In the genomic region with DNA sequence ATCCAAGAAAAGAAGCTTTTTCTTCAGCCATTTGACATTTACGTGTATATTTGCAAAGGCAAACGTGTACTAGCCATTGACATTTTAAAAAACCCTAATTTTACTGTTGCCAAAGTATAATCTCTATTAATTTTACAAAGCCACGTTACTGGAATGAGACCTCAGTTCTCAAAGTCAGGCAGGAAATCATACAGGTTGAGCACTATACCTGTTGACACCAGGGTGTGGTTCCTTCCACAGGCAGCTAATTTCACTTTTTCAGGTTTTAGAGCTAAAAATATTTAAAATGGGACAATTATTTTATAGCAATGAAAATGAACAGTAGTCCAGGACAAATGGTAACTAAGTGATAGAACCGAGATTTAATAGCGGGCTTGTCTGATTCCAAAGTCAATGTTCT, we compare ENCODE assay signal across 9 cellular contexts. TPM values are rescaled to one million over a fixed set of nuclear protein-coding genes. Genes with fewer than 3 reads are reported as not detected.
"Had no signal": no experiment of that assay in that cellular context is flagged by ENCODE, and none has a peak within 500 bp of the region (broad histone marks: within the 10 kb centered on the region; RNA-seq: fewer than 3 reads in every experiment).

No MANE protein-coding gene starts in this region.

- H3K4me3 ChIP-seq: GM12878 had no signal

- FAIRE-seq: G401.6, GM12878, GM12891, GM12892, GM18507, GM19239 had no signal

- DNase-seq: GDM1, GF-D8 had no signal

RNA-seq across cellular contexts. Expression of a gene that starts 31.6 kb away (rescaled TPM):
- total RNA-seq: G401, GM12878 had no signal
- polyA plus RNA-seq: GM12878 had no signal
